ENCODE assay signal across 12 cellular contexts in the genomic region with DNA sequence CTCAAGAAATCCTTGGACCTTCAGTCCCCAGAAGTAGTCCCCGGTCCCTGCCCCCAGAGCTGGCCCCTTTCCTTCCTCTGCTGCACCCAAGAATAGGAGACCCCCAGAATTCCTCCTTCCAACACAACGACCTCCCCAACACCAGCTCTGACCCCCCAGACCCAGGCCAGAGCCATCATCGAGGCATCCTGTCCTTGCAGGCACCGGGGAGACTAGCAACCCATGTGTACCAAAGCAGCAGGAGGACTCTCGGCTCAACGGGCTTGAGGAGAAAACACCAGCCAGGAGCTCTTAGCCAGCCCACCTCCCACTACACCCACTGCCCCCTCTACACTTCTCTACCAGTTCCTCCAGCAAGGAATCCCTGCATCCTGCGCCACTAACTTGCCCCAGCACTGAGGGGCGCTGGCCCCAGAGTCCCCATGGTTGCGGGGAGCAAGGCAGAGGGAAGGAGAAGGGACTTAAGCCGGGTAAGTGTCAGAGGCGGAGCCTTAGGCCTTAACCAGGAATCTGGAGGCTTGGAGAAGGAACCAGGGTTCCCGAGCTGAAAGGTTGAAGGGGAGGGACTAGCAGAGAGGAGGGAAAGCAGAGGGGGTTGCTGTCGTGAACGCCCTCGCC. TPM values are rescaled to one million over a fixed set of nuclear protein-coding genes. Genes with fewer than 3 reads are reported as not detected.
A peak's percentile ranks its signal among the peaks of the same experiment; 100 is the strongest.
DNase-seq lines count a peak whose midpoint lies in the region; ATAC-seq and TF ChIP-seq lines count a peak whose summit lies in the region.
"Had no signal": no experiment of that assay in that cellular context is flagged by ENCODE, and none has a peak within 500 bp of the region (broad histone marks: within the 10 kb centered on the region; RNA-seq: fewer than 3 reads in every experiment).

No MANE protein-coding gene starts in this region.

- H3K4me1 Mint-ChIP-seq in chondrocyte (ENCODE audit: low read depth), result peaks cover 25% of the 10 kb centered on the region
- peaks cover 36% of the 10 kb centered on the region for H3K4me1 Mint-ChIP-seq in stimulated activated memory B cell treated with anti-CD40 and anti-IgM and Interleukin-4, amounts not matched to agents 10 μg/mL and 1 μg/mL and 100 μg/mL, for 72 hours

- no peak for ATAC-seq in stimulated activated memory B cell treated with anti-CD40 and anti-IgM and Interleukin-4, amounts not matched to agents 10 μg/mL and 1 μg/mL and 100 μg/mL, for 72 hours
- ATAC-seq in HG03139 (IDR thresholded peaks at IDR 0.05; ENCODE audit: unreplicated experiment) (no peak), GM21737 (IDR thresholded peaks at IDR 0.05; ENCODE audit: unreplicated experiment) (no peak)
- ATAC-seq in activated CD4-positive, CD25-positive, alpha-beta regulatory T cell treated with anti-CD3 and anti-CD28 coated beads, Interleukin-2, amount 50 U/mL, for 24 hours, result no peak

- H3K18ac ChIP-seq in mesenchymal stem cell (ENCODE audit: low read depth in 1 of 2, low read length in 2 of 2), result no peak overlapping the region

- H3K36me3 ChIP-seq in mesenchymal stem cell (ENCODE audit: control insufficient read depth in 1 of 2, insufficient read depth in 2 of 2, low read depth in 1 of 2, low read length in 2 of 2), result no peaks in the 10 kb centered on the region
- H3K36me3 ChIP-seq: colonic mucosa had no signal

- no peak for TF ChIP-seq CTCF in chondrocyte (IDR thresholded peaks at IDR 0.05)

- peaks cover 41 to 60% of the 10 kb centered on the region in 2 experiments for H3K27me3 ChIP-seq in mesenchymal stem cell (ENCODE audit: control insufficient read depth in 1 of 2, insufficient read depth in 1 of 2, low read length in 2 of 2)

- H3K14ac ChIP-seq in mesenchymal stem cell (ENCODE audit: low read length in 2 of 2), result no peak overlapping the region

- peaks cover 2% of the 10 kb centered on the region for H3K36me3 Mint-ChIP-seq in chondrocyte (ENCODE audit: low read depth)
- H3K36me3 Mint-ChIP-seq in stimulated activated memory B cell treated with anti-CD40 and anti-IgM and Interleukin-4, amounts not matched to agents 10 μg/mL and 1 μg/mL and 100 μg/mL, for 72 hours, result no peaks in the 10 kb centered on the region

- peak overlapping the region in 1 of 2 experiments; percentile 20 for H3K4me3 ChIP-seq in mesenchymal stem cell (ENCODE audit: insufficient read depth in 1 of 2, low read depth in 1 of 2, low read length in 2 of 2)
- H3K4me3 ChIP-seq: colonic mucosa had no signal

- H2BK12ac ChIP-seq in mesenchymal stem cell (ENCODE audit: low read length in 2 of 2), result no peak overlapping the region

- no peak overlapping the region for H2BK120ac ChIP-seq in mesenchymal stem cell (ENCODE audit: low read depth, low read length)

- H3K9ac ChIP-seq in mesenchymal stem cell (ENCODE audit: low read length), result no peak overlapping the region

- peak; percentile 21 for DNase-seq in NCI-H69 (lab: John Stamatoyannopoulos, UW)
- DNase-seq in chondrocyte (ENCODE audit: low spot score), result peak; percentile 68
- DNase-seq in mesenchymal stem cell, result no peak
- DNase-seq: activated naive CD4-positive, alpha-beta T cell treated with Interleukin-2 at 50 U/mL for 16 hours; colonic mucosa; stimulated activated CD4-positive, alpha-beta T cell treated with anti-CD3 and anti-CD28 coated beads, Interleukin-4, amount 100 ng/mL, for 1 hour had no signal

- no peak overlapping the region for H3K27ac ChIP-seq in mesenchymal stem cell (ENCODE audit: low read length, poor library complexity, severe bottlenecking)
- H3K27ac ChIP-seq: colonic mucosa had no signal

- H3K27me3 Mint-ChIP-seq in chondrocyte (ENCODE audit: low read depth), result peaks cover 28% of the 10 kb centered on the region
- peaks cover 45% of the 10 kb centered on the region for H3K27me3 Mint-ChIP-seq in stimulated activated memory B cell treated with anti-CD40 and anti-IgM and Interleukin-4, amounts not matched to agents 10 μg/mL and 1 μg/mL and 100 μg/mL, for 72 hours

- H2AK5ac ChIP-seq in mesenchymal stem cell (ENCODE audit: low read length, severe bottlenecking), result no peak overlapping the region

- no peak overlapping the region for H3K4ac ChIP-seq in mesenchymal stem cell (ENCODE audit: low read depth in 1 of 2, low read length in 2 of 2)

- WGBS in mesenchymal stem cell, result 15% methylated on average over 15 of the region's 15 CpGs

- H3K79me1 ChIP-seq in mesenchymal stem cell (replicated peaks; ENCODE audit: low read length, poor library complexity, severe bottlenecking), result no peaks in the 10 kb centered on the region

- H2AFZ ChIP-seq in mesenchymal stem cell (ENCODE audit: low read depth, low read length), result no peak overlapping the region

- H3K9me3 Mint-ChIP-seq in chondrocyte (ENCODE audit: low read depth), result no peaks in the 10 kb centered on the region
- no peaks in the 10 kb centered on the region for H3K9me3 Mint-ChIP-seq in stimulated activated memory B cell treated with anti-CD40 and anti-IgM and Interleukin-4, amounts not matched to agents 10 μg/mL and 1 μg/mL and 100 μg/mL, for 72 hours
- H3K9me3 Mint-ChIP-seq: stimulated activated naive CD8-positive, alpha-beta T cell treated with anti-CD3 and anti-CD28 coated beads, Interleukin-15, Interleukin-2, amounts not matched to agents 100 ng/mL and 50 ng/mL, for 24 hours had no signal

- H2BK15ac ChIP-seq in mesenchymal stem cell (ENCODE audit: low read depth, poor library complexity, severe bottlenecking), result no peak overlapping the region

- no peak overlapping the region for H3K27ac Mint-ChIP-seq in chondrocyte (ENCODE audit: unreplicated experiment)
- no peak overlapping the region for H3K27ac Mint-ChIP-seq in stimulated activated memory B cell treated with anti-CD40 and anti-IgM and Interleukin-4, amounts not matched to agents 10 μg/mL and 1 μg/mL and 100 μg/mL, for 72 hours
- H3K27ac Mint-ChIP-seq: stimulated activated naive CD8-positive, alpha-beta T cell treated with anti-CD3 and anti-CD28 coated beads, Interleukin-15, Interleukin-2, amounts not matched to agents 100 ng/mL and 50 ng/mL, for 24 hours had no signal

- no peak overlapping the region for H3K4me3 Mint-ChIP-seq in chondrocyte (ENCODE audit: unreplicated experiment)
- H3K4me3 Mint-ChIP-seq in stimulated activated memory B cell treated with anti-CD40 and anti-IgM and Interleukin-4, amounts not matched to agents 10 μg/mL and 1 μg/mL and 100 μg/mL, for 72 hours, result peak overlapping the region; percentile 38
- H3K4me3 Mint-ChIP-seq: stimulated activated naive CD8-positive, alpha-beta T cell treated with anti-CD3 and anti-CD28 coated beads, Interleukin-15, Interleukin-2, amounts not matched to agents 100 ng/mL and 50 ng/mL, for 24 hours had no signal

- no peak overlapping the region for H4K91ac ChIP-seq in mesenchymal stem cell (ENCODE audit: low read length)

- peak overlapping the region; percentile 62 for H3K4me2 ChIP-seq in mesenchymal stem cell (ENCODE audit: low read length, poor library complexity, severe bottlenecking)

- no peaks in the 10 kb centered on the region for H3K9me3 ChIP-seq in mesenchymal stem cell (ENCODE audit: control insufficient read depth, low read length)
- H3K9me3 ChIP-seq: colonic mucosa had no signal

- H4K8ac ChIP-seq in mesenchymal stem cell (ENCODE audit: low read length), result no peak overlapping the region

- no peak overlapping the region for H3K23ac ChIP-seq in mesenchymal stem cell (ENCODE audit: low read length in 2 of 2)

- H3K4me1 ChIP-seq in mesenchymal stem cell (ENCODE audit: control insufficient read depth, insufficient read depth, low read depth, low read length), result peaks cover 39% of the 10 kb centered on the region
- H3K4me1 ChIP-seq: colonic mucosa had no signal

- no peak overlapping the region for H2BK5ac ChIP-seq in mesenchymal stem cell (ENCODE audit: low read depth, low read length, poor library complexity, severe bottlenecking)

RNA-seq across cellular contexts. Expression of gene GRID1, which starts 3.9 kb away (rescaled TPM):
- total RNA-seq in chondrocyte, result 0.60 to 2.2 TPM (median 0.62 TPM) in 3 replicates
- polyA plus RNA-seq in mesenchymal stem cell (2013, experiment 1 of 2), result 0.23 TPM
- 0.29 TPM for polyA plus RNA-seq in mesenchymal stem cell (2013, experiment 2 of 2)
- total RNA-seq: pulmonary artery endothelial cell had no signal
